ENCODE assay signal across 8 cellular contexts in genomic region chr12:105107497-105108371, GRCh38.
DNase-seq lines count a peak whose midpoint lies in the region; ATAC-seq and TF ChIP-seq lines count a peak whose summit lies in the region.

Gene WASHC4, plus strand, starts transcription at chr12:105107731. Its CDS starts 70 bp downstream, at chr12:105107801.

- POLR2A ChIA-PET in AG04449 (lab: Yijun Ruan, JAX): interaction anchor here (0.5 to 2.5 kb wide), 8 partner anchors 11 to 819 kb away, joined by 3 to 14 read pairs (median 3); partner anchors contain the start of gene ALDH1L2

- peaks cover 18% of the 10 kb centered on the region; the same call in 1 of the 2 replicates for H3K4me1 ChIP-seq in iPS-20b (ENCODE audit: insufficient read depth, low read length)

- in situ Hi-C loops in T47D (cut with HindIII; ENCODE audit: low pct_unique_long_range_greater_than_20kb, low sequenced_read_pairs): no loop called here

- TF ChIP-seq CTCF in AG04449 (IDR thresholded peaks at IDR 0.05; ENCODE audit: insufficient read depth, low read length, missing control alignments) (no peak), VCaP (conservative IDR thresholded peaks at IDR 0.05) (no peak)

- no peaks in the 10 kb centered on the region for H3K9me3 ChIP-seq in iPS-20b (ENCODE audit: insufficient read depth, low read depth, low read length)

- H3K27ac ChIP-seq in VCaP (peak within 1 kb of the TSS; percentile 86), iPS-20b (ENCODE audit: low read length) (peak within 1 kb of the TSS; percentile 80), skin epidermis (peak within 1 kb of the TSS; percentile 85 to 99 (median 97))

- peaks cover 11% of the 10 kb centered on the region for H3K36me3 ChIP-seq in iPS-20b (ENCODE audit: insufficient read depth, low read depth, low read length)

- no peaks in the 10 kb centered on the region for H3K27me3 ChIP-seq in iPS-20b (ENCODE audit: insufficient read depth, low read length)

- DNase-seq in AG04449 (ENCODE audit: low read depth, low spot score) (no peak), NCI-H2196 treated with DMSO at 0.1 percent for 48 hours (lab: John Stamatoyannopoulos, UW; ENCODE audit: unreplicated experiment) (peak; percentile 87), T47D (ENCODE audit: low read depth in 1 of 2, low spot score in 1 of 2) (peak; percentile 96 to 98)

- H3K4me3 ChIP-seq in AG04449 (ENCODE audit: low read depth, low read length) (peak within 1 kb of the TSS; percentile 99), iPS-20b (ENCODE audit: low read length) (peak within 1 kb of the TSS; percentile 78), skin epidermis (peak within 1 kb of the TSS; percentile 76 to 98 (median 90))

- peak within 1 kb of the TSS; percentile 93 for H3K9ac ChIP-seq in iPS-20b (ENCODE audit: low read depth, low read length)

- CTCF ChIA-PET in AG04449 (lab: Yijun Ruan, JAX): interaction anchor here (0.6 kb wide), 1 partner anchor 16 kb away, joined by 3 read pairs; no protein-coding TSS in a partner anchor

- peak; percentile 73 for ATAC-seq in GM18873 (IDR thresholded peaks at IDR 0.05; ENCODE audit: low FRiP score, unreplicated experiment)
- peak; percentile 90 for ATAC-seq in HG03135 (IDR thresholded peaks at IDR 0.05; ENCODE audit: unreplicated experiment)
